In the genomic region with DNA sequence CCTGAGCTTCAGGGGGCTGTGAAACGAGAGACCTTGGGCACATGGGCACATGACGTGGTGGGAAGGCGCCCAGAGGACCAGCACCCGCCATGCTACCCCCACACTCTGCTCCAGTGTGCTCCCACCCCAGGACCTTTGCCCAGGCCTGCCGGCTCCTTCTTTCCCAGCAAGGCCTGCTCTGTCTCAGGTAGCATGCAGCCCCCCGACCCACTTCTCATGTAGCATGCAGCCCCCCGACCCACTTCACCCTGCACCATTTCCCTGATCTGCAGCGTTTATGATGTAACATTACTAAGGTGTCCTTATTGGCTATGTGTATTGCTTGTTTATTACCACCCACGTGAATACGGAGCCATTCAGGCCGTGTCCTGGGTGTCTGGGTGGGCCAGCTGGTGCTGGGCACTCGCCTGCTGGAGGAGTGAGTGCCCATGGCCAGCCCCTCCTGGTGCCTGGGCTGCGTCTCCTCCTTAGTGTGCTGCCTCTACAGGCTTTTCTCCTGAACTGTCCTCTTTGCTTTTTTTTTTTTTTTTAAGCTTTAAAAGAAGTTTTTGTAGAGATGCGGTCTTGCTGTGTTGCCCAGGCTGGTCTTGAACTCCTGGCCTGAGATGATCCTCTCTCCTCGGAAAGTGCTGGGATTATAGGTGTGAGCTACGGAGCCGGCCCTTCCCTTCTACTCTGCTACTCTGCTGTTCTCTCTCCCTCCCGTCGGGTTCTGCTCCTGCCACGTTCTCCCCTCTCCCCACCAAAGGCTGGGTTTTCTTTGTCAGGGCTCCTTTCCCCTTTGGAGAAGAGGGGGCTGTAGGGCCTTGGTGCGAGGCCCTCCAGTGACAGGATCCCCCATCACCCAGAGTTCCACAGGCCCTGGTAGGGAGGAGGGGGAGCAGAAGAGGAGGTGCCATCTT, we compare ENCODE assay signal across 11 cellular contexts. TPM values are rescaled to one million over a fixed set of nuclear protein-coding genes. Genes with fewer than 3 reads are reported as not detected.
A peak's percentile ranks its signal among the peaks of the same experiment; 100 is the strongest.
DNase-seq lines count a peak whose midpoint lies in the region; ATAC-seq and TF ChIP-seq lines count a peak whose summit lies in the region.
"Had no signal": no experiment of that assay in that cellular context is flagged by ENCODE, and none has a peak within 500 bp of the region (broad histone marks: within the 10 kb centered on the region; RNA-seq: fewer than 3 reads in every experiment).

No MANE protein-coding gene starts in this region.

- H3K4me3 ChIP-seq in AG04449 (ENCODE audit: low read depth, low read length) (no peak overlapping the region), choroid plexus epithelial cell (ENCODE audit: low read depth, low read length) (no peak overlapping the region), neuronal stem cell (ENCODE audit: low read length in 2 of 2) (no peak overlapping the region)

- peaks cover 12 to 24% of the 10 kb centered on the region in 2 donors for H3K4me1 ChIP-seq in neuronal stem cell (ENCODE audit: control insufficient read depth in 2 of 2, insufficient read depth in 1 of 2, low read depth in 1 of 2, low read length in 2 of 2)

- H2AK5ac ChIP-seq in neuronal stem cell (ENCODE audit: low read depth, low read length): peak overlapping the region; percentile 85

- H2BK5ac ChIP-seq in neuronal stem cell (ENCODE audit: low read length): no peak overlapping the region

- peak overlapping the region; percentile 81 for H3K18ac ChIP-seq in neuronal stem cell (ENCODE audit: low read length)

- no peaks in the 10 kb centered on the region for H3K36me3 ChIP-seq in KOPT-K1 (ENCODE audit: insufficient read depth, low read length)
- H3K36me3 ChIP-seq in neuronal stem cell (replicated peaks in 1 of 2; ENCODE audit: control insufficient read depth in 2 of 2, insufficient read depth in 2 of 2, low read length in 2 of 2): no peaks in the 10 kb centered on the region

- CTCF ChIA-PET in AG04449 (lab: Yijun Ruan, JAX): interaction anchor here (1.1 to 1.4 kb wide), 3 partner anchors 10 to 96 kb away, joined by 3 read pairs; no protein-coding TSS in a partner anchor

- peak overlapping the region; percentile 32 for H3K14ac ChIP-seq in neuronal stem cell (ENCODE audit: low read length)

- no peaks in the 10 kb centered on the region for H3K27me3 ChIP-seq in neuronal stem cell (ENCODE audit: control insufficient read depth in 3 of 3, insufficient read depth in 3 of 3, low read depth in 1 of 3, low read length in 3 of 3)

- no peak overlapping the region for H3K4me2 ChIP-seq in neuronal stem cell (ENCODE audit: insufficient read depth, low read length, poor library complexity, severe bottlenecking)

- H2AFZ ChIP-seq in neuronal stem cell (ENCODE audit: low read length): no peak overlapping the region

- H2BK120ac ChIP-seq in neuronal stem cell (ENCODE audit: low read depth, low read length): no peak overlapping the region

- H3K9me3 ChIP-seq in KOPT-K1 (ENCODE audit: insufficient read depth, low read length, poor library complexity, severe bottlenecking) (peaks cover 10% of the 10 kb centered on the region), neuronal stem cell (replicated peaks in 1 of 2; ENCODE audit: control insufficient read depth in 2 of 2, insufficient read depth in 1 of 2, low read depth in 1 of 2, low read length in 2 of 2) (peaks cover 0 to 10% of the 10 kb centered on the region in 2 donors)

- ATAC-seq in HG03520 (IDR thresholded peaks at IDR 0.05; ENCODE audit: unreplicated experiment): no peak
- ATAC-seq in HG02588 (IDR thresholded peaks at IDR 0.05; ENCODE audit: unreplicated experiment): no peak
- ATAC-seq in HG03439 (IDR thresholded peaks at IDR 0.05; ENCODE audit: unreplicated experiment): no peak

- H3K27ac ChIP-seq in KOPT-K1 (ENCODE audit: low read depth, low read length, poor library complexity, severe bottlenecking): peak overlapping the region; percentile 24
- H3K27ac ChIP-seq in neuronal stem cell (replicated peaks; ENCODE audit: low read length): peak overlapping the region; percentile 33

- peak; percentile 11 for TF ChIP-seq CTCF in AG04449 (IDR thresholded peaks at IDR 0.05; ENCODE audit: insufficient read depth, low read length, missing control alignments)
- TF ChIP-seq CTCF in choroid plexus epithelial cell (conservative IDR thresholded peaks at IDR 0.05; ENCODE audit: low read depth, low read length): peak; percentile 34

- peak overlapping the region; percentile 25 for H3K23ac ChIP-seq in neuronal stem cell (ENCODE audit: low read depth, low read length, poor library complexity)

- DNase-seq in AG04449 (ENCODE audit: low read depth, low spot score) (no peak), choroid plexus epithelial cell (ENCODE audit: low read depth) (no peak), neuronal stem cell (ENCODE audit: low spot score) (no peak), OCI-M2 (lab: John Stamatoyannopoulos, UW; ENCODE audit: unreplicated experiment) (no peak)
- DNase-seq: CD8-positive, alpha-beta T cell; cortex of kidney; SHP77 had no signal

- WGBS in neuronal stem cell (ENCODE audit: extremely low coverage in 2 of 2, insufficient read length in 2 of 2, insufficient replicate concordance in 1 of 2), 2 donors: no CpG with 5 or more reads among the region's 21 CpGs

- POLR2A ChIA-PET in AG04449 (lab: Yijun Ruan, JAX): no interaction called here

- H2BK15ac ChIP-seq in neuronal stem cell (ENCODE audit: low read length): peak overlapping the region; percentile 80

- H4K91ac ChIP-seq in neuronal stem cell (ENCODE audit: low read depth, low read length, poor library complexity): no peak overlapping the region

- peak overlapping the region; percentile 34 for H3K9ac ChIP-seq in neuronal stem cell (ENCODE audit: low read depth, low read length, poor library complexity)

- peaks cover 9% of the 10 kb centered on the region for H3K79me1 ChIP-seq in neuronal stem cell (ENCODE audit: low read depth, low read length)

- H2BK12ac ChIP-seq in neuronal stem cell (ENCODE audit: low read length): no peak overlapping the region

- H4K8ac ChIP-seq in neuronal stem cell (ENCODE audit: low read depth, low read length): no peak overlapping the region

- no peak overlapping the region for H3K4ac ChIP-seq in neuronal stem cell (ENCODE audit: low read length)

RNA-seq across cellular contexts. Expression of a gene that starts 29.4 kb away (rescaled TPM):
- 32.3 TPM for polyA plus RNA-seq in neuronal stem cell (2013, experiment 1 of 2)
- polyA plus RNA-seq in neuronal stem cell (2013, experiment 2 of 2): 34.5 TPM
